10 cellular contexts compared by ENCODE assay signal in genomic region chr1:203557390-203557789, GRCh38.
DNase-seq lines count a peak whose midpoint lies in the region; ATAC-seq and TF ChIP-seq lines count a peak whose summit lies in the region.
"Had no signal": no experiment of that assay in that cellular context is flagged by ENCODE, and none has a peak within 500 bp of the region (broad histone marks: within the 10 kb centered on the region; RNA-seq: fewer than 3 reads in every experiment).

No MANE protein-coding gene starts in this region.

- no peaks in the 10 kb centered on the region for H3K9me3 ChIP-seq in osteoblast (ENCODE audit: low read depth, low read length)

- H3K27me3 Mint-ChIP-seq in stimulated activated naive CD8-positive, alpha-beta T cell treated with anti-CD3 and anti-CD28 coated beads, Interleukin-15, amount 100 ng/mL, for 72 hours, result no peaks in the 10 kb centered on the region
- peaks cover 2 to 9% (median 3%) of the 10 kb centered on the region in 3 donors for H3K27me3 Mint-ChIP-seq in CD14-positive monocyte (ENCODE audit: low read depth in 3 of 3)
- H3K27me3 Mint-ChIP-seq: activated B cell treated with CpG ODN at 0.5 μM for 24 hours had no signal

- TF ChIP-seq CTCF in foreskin fibroblast (IDR thresholded peaks at IDR 0.05; ENCODE audit: low read depth, low read length) (no peak), osteoblast (IDR thresholded peaks at IDR 0.05; ENCODE audit: extremely low read depth, low read depth, low read length) (no peak), CD14-positive monocyte (IDR thresholded peaks at IDR 0.05) (no peak)

- H3K4me1 ChIP-seq in ACC112 (ENCODE audit: control insufficient read depth, insufficient read depth, low read length, unreplicated experiment) (peaks cover 48% of the 10 kb centered on the region), osteoblast (ENCODE audit: insufficient read depth, low read length) (peaks cover 45% of the 10 kb centered on the region)

- no peak overlapping the region for H2AFZ ChIP-seq in ACC112 (ENCODE audit: low read length, unreplicated experiment)
- H2AFZ ChIP-seq in osteoblast (ENCODE audit: low read length), result peak overlapping the region; percentile 7

- intact Hi-C loops in CD14-positive monocyte (cut with micrococcal nuclease), result no loop called here

- H3K4me3 Mint-ChIP-seq in stimulated activated naive CD8-positive, alpha-beta T cell treated with anti-CD3 and anti-CD28 coated beads, Interleukin-15, amount 100 ng/mL, for 72 hours, result no peak overlapping the region
- H3K4me3 Mint-ChIP-seq in CD14-positive monocyte, result no peak overlapping the region
- H3K4me3 Mint-ChIP-seq: activated B cell treated with CpG ODN at 0.5 μM for 24 hours had no signal

- no peaks in the 10 kb centered on the region for H4K20me1 ChIP-seq in osteoblast (ENCODE audit: insufficient read depth, low read length)

- H3K27me3 ChIP-seq in ACC112 (ENCODE audit: insufficient read depth, low read length), result no peaks in the 10 kb centered on the region
- no peaks in the 10 kb centered on the region for H3K27me3 ChIP-seq in osteoblast (ENCODE audit: insufficient read depth, low read length)

- peak overlapping the region; percentile 70 for H3K4me2 ChIP-seq in osteoblast (ENCODE audit: insufficient read depth, low read length)

- H3K36me3 ChIP-seq in ACC112 (ENCODE audit: insufficient read depth, low read length) (no peaks in the 10 kb centered on the region), osteoblast (ENCODE audit: insufficient read depth, low read length) (no peaks in the 10 kb centered on the region)

- H3K9me3 Mint-ChIP-seq in stimulated activated naive CD8-positive, alpha-beta T cell treated with anti-CD3 and anti-CD28 coated beads, Interleukin-15, amount 100 ng/mL, for 72 hours, result no peaks in the 10 kb centered on the region
- peaks cover 0 to 3% (median 1%) of the 10 kb centered on the region in 7 donors for H3K9me3 Mint-ChIP-seq in CD14-positive monocyte
- H3K9me3 Mint-ChIP-seq: activated B cell treated with CpG ODN at 0.5 μM for 24 hours had no signal

- H3K79me2 ChIP-seq in ACC112 (ENCODE audit: control insufficient read depth, insufficient read depth, low read length, unreplicated experiment) (no peaks in the 10 kb centered on the region), osteoblast (ENCODE audit: insufficient read depth, low read length) (no peaks in the 10 kb centered on the region)

- H3K4me3 ChIP-seq in ACC112 (ENCODE audit: low read depth, low read length) (peak overlapping the region; percentile 40), foreskin fibroblast (ENCODE audit: low read depth in 1 of 2, low read length in 2 of 2) (peak overlapping the region; percentile 29 to 49), osteoblast (ENCODE audit: insufficient read depth, low read length) (peak overlapping the region; percentile 23)

- ATAC-seq in SK-N-SH treated with all-trans-retinoic acid at 6 μM for 48 hours, result peak; percentile 69
- no peak for ATAC-seq in GM21786 (IDR thresholded peaks at IDR 0.05; ENCODE audit: unreplicated experiment)
- no peak for ATAC-seq in stimulated activated naive CD8-positive, alpha-beta T cell treated with anti-CD3 and anti-CD28 coated beads, Interleukin-15, amount 100 ng/mL, for 72 hours

- H3K27ac Mint-ChIP-seq in stimulated activated naive CD8-positive, alpha-beta T cell treated with anti-CD3 and anti-CD28 coated beads, Interleukin-15, amount 100 ng/mL, for 72 hours, result no peak overlapping the region
- peak overlapping the region in 1 of 7 donors; percentile 38 for H3K27ac Mint-ChIP-seq in CD14-positive monocyte
- H3K27ac Mint-ChIP-seq: activated B cell treated with CpG ODN at 0.5 μM for 24 hours had no signal

- peak; percentile 93 to 95 for DNase-seq in foreskin fibroblast
- DNase-seq in osteoblast (ENCODE audit: insufficient read length, low spot score, missing footprints), result no peak
- no peak for DNase-seq in stimulated activated naive CD8-positive, alpha-beta T cell treated with anti-CD3 and anti-CD28 coated beads, Interleukin-15, amount 100 ng/mL, for 72 hours
- no peak for DNase-seq in activated T-cell treated with anti-CD3 and anti-CD28 coated beads, Interleukin-2, amount 50 U/mL, for 1 hour
- no peak for DNase-seq in CD14-positive monocyte (ENCODE audit: low spot score)
- DNase-seq: activated B cell treated with CpG ODN at 0.5 μM for 24 hours; stimulated activated CD4-positive, alpha-beta T cell treated with anti-CD3 and anti-CD28 coated beads, Interleukin-2, amount 100 ng/mL, for 24 hours had no signal

- peaks cover 7% of the 10 kb centered on the region for H3K4me1 Mint-ChIP-seq in stimulated activated naive CD8-positive, alpha-beta T cell treated with anti-CD3 and anti-CD28 coated beads, Interleukin-15, amount 100 ng/mL, for 72 hours
- peaks cover 17% of the 10 kb centered on the region for H3K4me1 Mint-ChIP-seq in CD14-positive monocyte
- H3K4me1 Mint-ChIP-seq: activated B cell treated with CpG ODN at 0.5 μM for 24 hours had no signal

- H3K27ac ChIP-seq in ACC112 (ENCODE audit: low read depth, low read length) (peak overlapping the region; percentile 96), osteoblast (ENCODE audit: low read depth, low read length) (peak overlapping the region; percentile 95)

- H3K36me3 Mint-ChIP-seq in CD14-positive monocyte, result no peaks in the 10 kb centered on the region

TF ChIP-seq in SK-N-SH treated with all-trans-retinoic acid at 6 μM for 48 hours, 23 proteins besides CTCF, POLR2A, EP300 and RAD21:
- peak; percentile 76; the same call in 1 of the 2 replicates for TF ChIP-seq TOX (CRISPR knock-in tag; IDR thresholded peaks at IDR 0.05; ENCODE audit: borderline replicate concordance)
- TF ChIP-seq CREB5 (CRISPR knock-in tag; IDR thresholded peaks at IDR 0.05; ENCODE audit: low read depth), result no peak
- no peak for TF ChIP-seq ZNF70 (CRISPR knock-in tag; IDR thresholded peaks at IDR 0.05)
- TF ChIP-seq ZFP3 (CRISPR knock-in tag; IDR thresholded peaks at IDR 0.05), result peak; percentile 64; the same call in 1 of the 2 replicates
- no peak for TF ChIP-seq ESRRG (CRISPR knock-in tag; IDR thresholded peaks at IDR 0.05)
- no peak for TF ChIP-seq CSRNP3 (CRISPR knock-in tag; IDR thresholded peaks at IDR 0.05)
- peak; percentile 65; the same call in 1 of the 2 replicates for TF ChIP-seq ZC3H10 (CRISPR knock-in tag; IDR thresholded peaks at IDR 0.05)
- TF ChIP-seq OSR1 (CRISPR knock-in tag; IDR thresholded peaks at IDR 0.05), result peak; percentile 72; the same call in 1 of the 2 replicates

Comparison
In these comparisons a context has a peak if more than half of its experiments do, and no peak if none do; other contexts are left out.
1. DNase-seq: peak in foreskin fibroblast (2 of 2); none in osteoblast (single experiment), stimulated activated naive CD8-positive, alpha-beta T cell treated with anti-CD3 and anti-CD28 coated beads, Interleukin-15, amount 100 ng/mL, for 72 hours (0 of 2), activated T-cell treated with anti-CD3 and anti-CD28 coated beads, Interleukin-2, amount 50 U/mL, for 1 hour (single experiment) and CD14-positive monocyte (single experiment).
2. Peak in every context shown above with its lines, with median percentiles within 50 percentile points of each other: H3K4me3 ChIP-seq.